Comparison of ENCODE assay signal across 26 cellular contexts in the genomic region with DNA sequence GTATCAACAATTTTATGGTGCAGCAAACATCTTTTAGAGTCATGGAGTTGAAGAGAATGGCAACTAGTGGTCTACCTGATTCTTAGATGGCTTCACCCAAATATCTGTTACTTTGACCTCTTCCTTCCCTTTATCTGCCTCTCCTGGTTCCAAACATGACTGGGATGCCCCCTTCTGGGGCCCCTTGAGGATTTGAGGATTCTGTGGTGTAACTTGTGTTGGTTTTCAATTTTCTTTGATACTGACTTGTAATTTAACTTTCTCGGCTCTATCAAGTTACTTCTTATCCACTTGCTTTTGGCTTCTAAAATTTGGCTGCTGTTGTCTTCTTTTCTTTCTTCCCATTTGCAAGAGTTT.
"Had no signal": no experiment of that assay in that cellular context is flagged by ENCODE, and none has a peak within 500 bp of the region (broad histone marks: within the 10 kb centered on the region; RNA-seq: fewer than 3 reads in every experiment).

No MANE protein-coding gene starts in this region.

- H3K4me3 Mint-ChIP-seq: activated CD4-positive, alpha-beta memory T cell treated with anti-CD3 and anti-CD28 coated beads, Interleukin-2, amount 10 ng/mL, durations not matched to agents 7 days and 5 days; activated CD4-positive, alpha-beta T cell treated with anti-CD3 and anti-CD28 coated beads for 36 hours; activated naive CD8-positive, alpha-beta T cell; activated T-helper 1 cell treated with anti-CD3 and anti-CD28 coated beads, Interleukin-12 subunit alpha, Interleukin-12 subunit beta, Interleukin-2, Interleukin-4 antibody, amounts not matched to agents 30 ng/mL and 10 ng/mL and 1 ng/mL, durations not matched to agents 14 hours and 24 hours and 36 hours; brain; central memory CD8-positive, alpha-beta T cell had no signal

- ATAC-seq: activated CD4-positive, alpha-beta T cell treated with anti-CD3 and anti-CD28 coated beads for 36 hours had no signal

- H3K27me3 ChIP-seq: Peyer's patch, SJCRH30 had no signal

- H3K4me1 Mint-ChIP-seq: activated CD4-positive, alpha-beta memory T cell treated with anti-CD3 and anti-CD28 coated beads, Interleukin-2, amount 10 ng/mL, durations not matched to agents 7 days and 5 days; activated CD4-positive, alpha-beta T cell treated with anti-CD3 and anti-CD28 coated beads for 36 hours; central memory CD8-positive, alpha-beta T cell had no signal

- H3K27ac Mint-ChIP-seq: activated CD4-positive, alpha-beta memory T cell treated with anti-CD3 and anti-CD28 coated beads, Interleukin-2, amount 10 ng/mL, durations not matched to agents 7 days and 5 days; activated CD4-positive, alpha-beta T cell treated with anti-CD3 and anti-CD28 coated beads for 36 hours; activated naive CD8-positive, alpha-beta T cell; activated T-helper 1 cell treated with anti-CD3 and anti-CD28 coated beads, Interleukin-12 subunit alpha, Interleukin-12 subunit beta, Interleukin-2, Interleukin-4 antibody, amounts not matched to agents 30 ng/mL and 10 ng/mL and 1 ng/mL, durations not matched to agents 14 hours and 24 hours and 36 hours had no signal

- H3K9ac ChIP-seq: SK-N-SH had no signal

- H3K4me3 ChIP-seq: Peyer's patch, SJCRH30 had no signal

- H3K9me3 Mint-ChIP-seq: activated CD4-positive, alpha-beta memory T cell treated with anti-CD3 and anti-CD28 coated beads, Interleukin-2, amount 10 ng/mL, durations not matched to agents 7 days and 5 days; activated T-helper 1 cell treated with anti-CD3 and anti-CD28 coated beads, Interleukin-12 subunit alpha, Interleukin-12 subunit beta, Interleukin-2, Interleukin-4 antibody, amounts not matched to agents 30 ng/mL and 10 ng/mL and 1 ng/mL, durations not matched to agents 14 hours and 24 hours and 36 hours; brain; central memory CD8-positive, alpha-beta T cell had no signal

- H3K9me3 ChIP-seq: Peyer's patch, SJCRH30, SK-N-SH had no signal

- H3K36me3 ChIP-seq: Peyer's patch, SJCRH30, WERI-Rb-1 had no signal

- H3K27me3 Mint-ChIP-seq: activated CD4-positive, alpha-beta memory T cell treated with anti-CD3 and anti-CD28 coated beads, Interleukin-2, amount 10 ng/mL, durations not matched to agents 7 days and 5 days; central memory CD8-positive, alpha-beta T cell had no signal

- DNase-seq: activated CD4-positive, alpha-beta memory T cell treated with anti-CD3 and anti-CD28 coated beads, Interleukin-2, amount 10 ng/mL, durations not matched to agents 7 days and 5 days; activated CD4-positive, alpha-beta T cell treated with anti-CD3 and anti-CD28 coated beads for 36 hours; activated CD4-positive, alpha-beta T cell treated with anti-CD3 and anti-CD28 coated beads, Interleukin-2, amount 50 U/mL, for 1 hour; activated effector memory CD4-positive, alpha-beta T cell treated with Interleukin-2 at 50 U/mL for 16 hours; activated naive CD4-positive, alpha-beta T cell; amygdala; KG1; NCI-H1092 treated with DMSO at 0.1 percent for 48 hours; NCI-H1417 treated with DMSO at 0.1 percent for 48 hours; NCI-H1694; NCI-H2029; NCI-H2107; NCI-H345; NCI-H510A; NCI-H69; Peyer's patch; Right ventricle myocardium superior; SJCRH30; SK-N-SH; T-helper 1 cell; WERI-Rb-1 had no signal

- H3K4me1 ChIP-seq: Peyer's patch, SJCRH30 had no signal

- H3K27ac ChIP-seq: Peyer's patch, RWPE1, SJCRH30, WERI-Rb-1 had no signal

- H3K4me2 ChIP-seq: SK-N-SH had no signal

- H3K36me3 Mint-ChIP-seq: activated naive CD8-positive, alpha-beta T cell; brain had no signal
